In the genomic region with DNA sequence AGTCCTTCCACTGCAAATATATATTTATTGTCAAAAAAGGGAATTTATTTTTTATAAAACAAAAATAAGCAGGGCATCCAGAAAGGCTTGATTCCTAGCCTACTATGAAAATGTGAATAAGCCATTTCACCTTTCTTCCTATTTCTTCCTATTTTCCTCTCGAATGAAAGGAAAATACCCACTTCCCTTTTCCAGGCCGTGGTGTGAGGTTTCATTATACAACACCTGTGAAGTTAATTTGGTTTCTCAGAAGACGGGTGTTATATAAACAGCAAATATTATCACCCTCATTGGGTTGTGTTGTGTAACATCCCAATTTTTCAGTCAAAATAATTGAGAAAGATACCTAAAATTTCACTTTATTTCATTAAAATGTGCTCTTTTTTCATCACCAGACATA, we compare ENCODE assay signal across 13 cellular contexts.
"Had no signal": no experiment of that assay in that cellular context is flagged by ENCODE, and none has a peak within 500 bp of the region (broad histone marks: within the 10 kb centered on the region; RNA-seq: fewer than 3 reads in every experiment).

No MANE protein-coding gene starts in this region.

- H3K36me3 ChIP-seq: lower lobe of right lung, prostate gland had no signal

- H3K9me3 ChIP-seq: lower lobe of right lung, prostate gland, testis had no signal

- DNase-seq: activated CD4-positive, alpha-beta T cell treated with anti-CD3 and anti-CD28 coated beads for 1 hour; activated CD4-positive, alpha-beta T cell treated with anti-CD3 and anti-CD28 coated beads, Interleukin-2, amount 50 U/mL, for 48 hours; activated CD8-positive, alpha-beta memory T cell treated with anti-CD3 and anti-CD28 coated beads, Interleukin-2, amount 10 ng/mL, durations not matched to agents 7 days and 5 days; activated effector memory CD4-positive, alpha-beta T cell treated with Interleukin-2 at 50 U/mL for 16 hours; activated T-cell treated with anti-CD3 and anti-CD28 coated beads, Interleukin-2, amount 50 U/mL, for 24 hours; amygdala; cortex of kidney; effector CD8-positive, alpha-beta T cell; hippocampal formation; lower lobe of right lung; naive B cell; testis had no signal

- H3K27ac ChIP-seq: lower lobe of right lung, prostate gland, testis had no signal

- H3K27me3 ChIP-seq: testis had no signal

- H3K4me3 ChIP-seq: lower lobe of right lung, prostate gland, testis had no signal

- ATAC-seq: activated CD8-positive, alpha-beta memory T cell treated with anti-CD3 and anti-CD28 coated beads, Interleukin-2, amount 10 ng/mL, durations not matched to agents 7 days and 5 days; lower lobe of right lung had no signal

- H3K4me1 ChIP-seq: lower lobe of right lung, prostate gland, testis had no signal
